Comparison of ENCODE assay signal across 8 cellular contexts in the genomic region with DNA sequence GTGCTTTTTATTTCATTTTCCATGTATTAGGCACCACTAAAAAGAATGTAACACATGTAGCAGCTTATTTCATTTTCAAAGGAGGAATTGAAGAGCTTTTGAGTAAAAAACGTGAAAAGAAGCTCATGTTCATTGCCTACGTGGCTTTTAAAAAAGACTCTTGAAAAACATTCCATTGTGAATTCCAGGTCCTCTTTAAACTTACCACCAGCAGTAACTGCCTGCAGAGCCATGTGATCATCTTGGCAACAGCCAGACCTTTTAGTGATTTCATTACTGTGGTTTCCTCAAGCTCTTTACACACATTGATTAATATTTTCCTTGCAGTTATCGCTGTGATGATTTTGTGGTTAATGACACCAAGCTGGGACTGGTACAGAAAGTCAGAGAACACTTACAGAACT. TPM values are rescaled to one million over a fixed set of nuclear protein-coding genes. Genes with fewer than 3 reads are reported as not detected.
DNase-seq lines count a peak whose midpoint lies in the region; ATAC-seq lines count a peak whose summit lies in the region.

No MANE protein-coding gene starts in this region.

- no peak overlapping the region for H3K4me3 Mint-ChIP-seq in activated naive CD4-positive, alpha-beta T cell treated with anti-CD3 and anti-CD28 coated beads for 36 hours
- H3K4me3 Mint-ChIP-seq in activated T-helper 17 cell treated with anti-CD3 and anti-CD28 coated beads, Interleukin-2, amount 50 U/mL, for 72 hours, result peak overlapping the region; percentile 48

- ATAC-seq in activated T-helper 17 cell treated with anti-CD3 and anti-CD28 coated beads, Interleukin-2, amount 50 U/mL, for 72 hours (replicated peaks), result peak; percentile 80
- ATAC-seq in left ventricle myocardium superior (peak; percentile 83), GM21423 (IDR thresholded peaks at IDR 0.05; ENCODE audit: unreplicated experiment) (no peak), GM21515 (IDR thresholded peaks at IDR 0.05; ENCODE audit: unreplicated experiment) (no peak)

- H3K4me3 ChIP-seq in skin epidermis, result no peak overlapping the region

- CTCF ChIA-PET in activated naive CD4-positive, alpha-beta T cell treated with anti-CD3 and anti-CD28 coated beads for 36 hours (lab: Charles Lee), result interaction anchor here (0.6 to 2.1 kb wide), 11 partner anchors 9 to 87 kb away, joined by 3 to 14 read pairs (median 3); partner anchors contain the start of gene FBXL22

- H3K27me3 Mint-ChIP-seq in activated naive CD4-positive, alpha-beta T cell treated with anti-CD3 and anti-CD28 coated beads for 36 hours (ENCODE audit: low read depth), result no peaks in the 10 kb centered on the region
- no peaks in the 10 kb centered on the region for H3K27me3 Mint-ChIP-seq in activated T-helper 17 cell treated with anti-CD3 and anti-CD28 coated beads, Interleukin-2, amount 50 U/mL, for 72 hours

- no peaks in the 10 kb centered on the region for H3K9me3 Mint-ChIP-seq in activated naive CD4-positive, alpha-beta T cell treated with anti-CD3 and anti-CD28 coated beads for 36 hours
- H3K9me3 Mint-ChIP-seq in activated T-helper 17 cell treated with anti-CD3 and anti-CD28 coated beads, Interleukin-2, amount 50 U/mL, for 72 hours, result no peaks in the 10 kb centered on the region

- peaks cover 43% of the 10 kb centered on the region for H3K4me1 Mint-ChIP-seq in activated naive CD4-positive, alpha-beta T cell treated with anti-CD3 and anti-CD28 coated beads for 36 hours (ENCODE audit: low read depth)
- H3K4me1 Mint-ChIP-seq in activated T-helper 17 cell treated with anti-CD3 and anti-CD28 coated beads, Interleukin-2, amount 50 U/mL, for 72 hours, result peaks cover 41% of the 10 kb centered on the region

- intact Hi-C loops in activated naive CD4-positive, alpha-beta T cell treated with anti-CD3 and anti-CD28 coated beads for 36 hours (cut with micrococcal nuclease), result no loop called here
- intact Hi-C loops in left ventricle myocardium superior (cut with micrococcal nuclease), result no loop called here

- no peak overlapping the region for H3K27ac Mint-ChIP-seq in activated naive CD4-positive, alpha-beta T cell treated with anti-CD3 and anti-CD28 coated beads for 36 hours
- H3K27ac Mint-ChIP-seq in activated T-helper 17 cell treated with anti-CD3 and anti-CD28 coated beads, Interleukin-2, amount 50 U/mL, for 72 hours, result peak overlapping the region; percentile 28

- peak; percentile 24 for DNase-seq in activated naive CD4-positive, alpha-beta T cell treated with anti-CD3 and anti-CD28 coated beads for 36 hours
- no peak for DNase-seq in activated naive CD4-positive, alpha-beta T cell treated with anti-CD3 and anti-CD28 coated beads, Interleukin-2, amount 50 U/mL, for 16 hours
- DNase-seq in left ventricle myocardium superior, result no peak
- no peak for DNase-seq in stimulated activated CD8-positive, alpha-beta memory T cell treated with anti-CD3 and anti-CD28 coated beads, Interleukin-4, amount 100 ng/mL, for 48 hours

- H3K36me3 Mint-ChIP-seq in activated naive CD4-positive, alpha-beta T cell treated with anti-CD3 and anti-CD28 coated beads for 36 hours (ENCODE audit: low read depth), result peaks cover 21% of the 10 kb centered on the region
- peaks cover 65% of the 10 kb centered on the region for H3K36me3 Mint-ChIP-seq in activated T-helper 17 cell treated with anti-CD3 and anti-CD28 coated beads, Interleukin-2, amount 50 U/mL, for 72 hours (ENCODE audit: low read depth)

- H3K27ac ChIP-seq in skin epidermis, result peak overlapping the region in 12 of 21 experiments; percentile 4 to 74 (median 44)

RNA-seq across cellular contexts. Expression of gene FBXL22, which starts 43.8 kb away (rescaled TPM):
- total RNA-seq in activated naive CD4-positive, alpha-beta T cell treated with anti-CD3 and anti-CD28 coated beads for 36 hours, result under 1 TPM; 0.43 to 0.44 TPM
- under 1 TPM; 0.43 to 0.74 TPM for total RNA-seq in activated T-helper 17 cell treated with anti-CD3 and anti-CD28 coated beads, Interleukin-2, amount 50 U/mL, for 72 hours
- total RNA-seq in left ventricle myocardium superior, result 42.4 TPM

RNA-seq across cellular contexts. Expression of gene USP3, which starts 49.0 kb away (rescaled TPM):
- 10 to 100 TPM; 49.9 to 52.2 TPM for total RNA-seq in activated naive CD4-positive, alpha-beta T cell treated with anti-CD3 and anti-CD28 coated beads for 36 hours
- total RNA-seq in activated T-helper 17 cell treated with anti-CD3 and anti-CD28 coated beads, Interleukin-2, amount 50 U/mL, for 72 hours, result 100 to 1,000 TPM in 1 of 2 donors, 10 to 100 TPM in 1; 60.9 to 102 TPM
- 18.1 TPM for total RNA-seq in left ventricle myocardium superior

Comparison
In these comparisons a context has a peak if more than half of its experiments do, and no peak if none do; other contexts are left out.
1. ATAC-seq: peak in activated T-helper 17 cell treated with anti-CD3 and anti-CD28 coated beads, Interleukin-2, amount 50 U/mL, for 72 hours (single experiment) and left ventricle myocardium superior (single experiment); none in GM21423 (single experiment) and GM21515 (single experiment).
2. RNA of gene FBXL22, which starts 43.8 kb away (total RNA-seq): 42.4 TPM in left ventricle myocardium superior (single experiment); 0.43 to 0.74 TPM in activated T-helper 17 cell treated with anti-CD3 and anti-CD28 coated beads, Interleukin-2, amount 50 U/mL, for 72 hours and 0.43 to 0.44 TPM in activated naive CD4-positive, alpha-beta T cell treated with anti-CD3 and anti-CD28 coated beads for 36 hours; every median in the first group is over 10 times any median in the second.